In the genomic region with DNA sequence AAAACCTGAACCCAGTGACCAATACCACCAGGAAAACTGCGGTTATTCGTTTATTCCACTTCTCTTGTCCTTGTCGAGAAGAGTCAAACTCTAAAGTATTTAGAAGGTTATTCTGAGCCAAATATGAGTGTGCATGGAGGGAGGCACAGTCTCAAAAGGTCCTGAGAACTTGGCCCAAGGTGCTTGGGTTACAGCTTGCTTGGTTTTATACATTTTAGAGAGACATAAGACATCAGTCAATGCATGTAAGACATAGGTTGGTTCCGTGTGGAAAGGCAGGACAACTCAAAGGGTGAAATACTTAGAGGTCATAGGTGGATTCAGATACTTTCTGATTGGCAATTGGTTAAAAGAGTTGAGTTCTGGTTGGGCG, we compare ENCODE assay signal across 8 cellular contexts. TPM values are rescaled to one million over a fixed set of nuclear protein-coding genes. Genes with fewer than 3 reads are reported as not detected.
DNase-seq lines count a peak whose midpoint lies in the region; ATAC-seq, FAIRE-seq and TF ChIP-seq lines count a peak whose summit lies in the region.

No MANE protein-coding gene starts in this region.

- H2AFZ ChIP-seq in GM12878 (ENCODE audit: control insufficient read depth, low read depth, low read length), result peak overlapping the region; percentile 97

- POLR2A ChIA-PET in GM12878 (lab: Charles Lee), result interaction anchor here (1.4 kb wide), 1 partner anchor 27 kb away, joined by 4 read pairs; no protein-coding TSS in a partner anchor

- FAIRE-seq in GM12878 (lab: Jason Lieb, UNC), result peak; percentile 35

- H3K4me1 ChIP-seq in GM12878 (ENCODE audit: control insufficient read depth, insufficient read depth, low read length) (peaks cover 3% of the 10 kb centered on the region), lung (ENCODE audit: control insufficient read depth in 2 of 2, insufficient read depth in 2 of 2, low read length in 2 of 2) (peaks cover 3 to 6% of the 10 kb centered on the region in 2 donors), upper lobe of right lung (no peaks in the 10 kb centered on the region)

- TSS peak; percentile 98 for BruUV-seq in GM12878 (replicated peaks; lab: Mats Ljungman, UMichigan)

- SMC1A ChIA-PET in GM12878 (lab: Charles Lee; ENCODE audit: uncharacterized antibody, unreplicated experiment), result no interaction called here

- H3K27me3 Mint-ChIP-seq in activated naive CD4-positive, alpha-beta T cell treated with anti-CD3 and anti-CD28 coated beads, Interleukin-2, amount 50 U/mL, for 24 hours, result no peaks in the 10 kb centered on the region

- peak overlapping the region; percentile 99 for H3K4me2 ChIP-seq in GM12878 (ENCODE audit: control insufficient read depth, insufficient read depth)

- intact Hi-C loops in GM12878 (cut with micrococcal nuclease; ENCODE audit: unreplicated experiment), result no loop called here
- intact Hi-C loops in upper lobe of right lung (cut with DNase I), result no loop called here

- no peak for TF ChIP-seq EP300 in GM12878 (IDR thresholded peaks at IDR 0.05; ENCODE audit: borderline replicate concordance in 1 of 2, control insufficient read depth in 1 of 2, low read depth in 2 of 2, low read length in 2 of 2)

- peaks cover 12% of the 10 kb centered on the region for H3K36me3 Mint-ChIP-seq in activated naive CD4-positive, alpha-beta T cell treated with anti-CD3 and anti-CD28 coated beads, Interleukin-2, amount 50 U/mL, for 24 hours

- H3K4me3 Mint-ChIP-seq in activated naive CD4-positive, alpha-beta T cell treated with anti-CD3 and anti-CD28 coated beads, Interleukin-2, amount 50 U/mL, for 24 hours, result peak overlapping the region; percentile 83

- ATAC-seq in GM12878 (peak; percentile 3; the same call in 2 of the 3 replicates), lung (ENCODE audit: insufficient read depth, low FRiP score) (no peak), upper lobe of right lung (no peak), HG03095 (IDR thresholded peaks at IDR 0.05; ENCODE audit: unreplicated experiment) (no peak)

- RAD21 ChIA-PET in GM12878 (lab: Charles Lee; ENCODE audit: unreplicated experiment), result interaction anchor here (0.6 to 1.7 kb wide), 5 partner anchors 151 to 523 kb away, joined by 3 to 4 read pairs (median 3); a partner anchor contains a TSS

- H3K4me1 Mint-ChIP-seq in activated naive CD4-positive, alpha-beta T cell treated with anti-CD3 and anti-CD28 coated beads, Interleukin-2, amount 50 U/mL, for 24 hours, result peaks cover 36% of the 10 kb centered on the region

- H3K27ac Mint-ChIP-seq in activated naive CD4-positive, alpha-beta T cell treated with anti-CD3 and anti-CD28 coated beads, Interleukin-2, amount 50 U/mL, for 24 hours, result peak overlapping the region; percentile 89

- TF ChIP-seq RAD21 in GM12878 (IDR thresholded peaks at IDR 0.05; ENCODE audit: insufficient read depth, low read depth, low read length), result no peak

- WGBS in GM12878 (ENCODE audit: insufficient coverage, insufficient replicate concordance, low lambda C conversion rate, missing lambda C conversion rate), result 28% methylated on average over 5 of the region's 5 CpGs
- 24 to 32% methylated on average over 5 of the region's 5 CpGs for WGBS in lung, 2 donors

- no peak for DNase-seq in activated naive CD4-positive, alpha-beta T cell (lab: John Stamatoyannopoulos, UW)
- DNase-seq in GM12878 (ENCODE audit: low read depth, low spot score) (no peak), lung (ENCODE audit: low spot score) (no peak), upper lobe of right lung (no peak), mucosa of gallbladder (ENCODE audit: low spot score) (no peak), midbrain (lab: John Stamatoyannopoulos, UW) (no peak)

- H3K36me3 ChIP-seq in GM12878 (ENCODE audit: control insufficient read depth in 2 of 2, insufficient read depth in 2 of 2, low read length in 1 of 2), result peaks cover 0 to 3% of the 10 kb centered on the region in 2 experiments; a peak in 1 of 4 replicates
- peaks cover 0 to 3% of the 10 kb centered on the region in 2 donors for H3K36me3 ChIP-seq in lung (ENCODE audit: control insufficient read depth in 2 of 2, insufficient read depth in 2 of 2, low read length in 2 of 2)
- H3K36me3 ChIP-seq in upper lobe of right lung, result peaks cover 5% of the 10 kb centered on the region

- no peak for TF ChIP-seq POLR2A in GM12878 (IDR thresholded peaks at IDR 0.05; ENCODE audit: low read depth, low read length)

- no peaks in the 10 kb centered on the region for H3K9me3 ChIP-seq in GM12878 (replicated peaks; ENCODE audit: control insufficient read depth, insufficient read depth, low read length)
- peaks cover 0 to 2% of the 10 kb centered on the region in 2 donors for H3K9me3 ChIP-seq in lung (ENCODE audit: control insufficient read depth in 2 of 2, insufficient read depth in 1 of 2, low read length in 1 of 2)
- H3K9me3 ChIP-seq in upper lobe of right lung, result no peaks in the 10 kb centered on the region

- peak overlapping the region; percentile 93 for H3K27ac ChIP-seq in GM12878 (ENCODE audit: control insufficient read depth, insufficient read depth)
- peak overlapping the region; percentile 80 to 89 for H3K27ac ChIP-seq in lung (ENCODE audit: low read depth in 1 of 2, low read length in 1 of 2)
- peak overlapping the region; percentile 90 for H3K27ac ChIP-seq in upper lobe of right lung

- no peaks in the 10 kb centered on the region for H3K27me3 ChIP-seq in GM12878 (replicated peaks in 1 of 2; ENCODE audit: control insufficient read depth in 2 of 2, insufficient read depth in 2 of 2, low read length in 1 of 2)
- H3K27me3 ChIP-seq in lung (ENCODE audit: control insufficient read depth, insufficient read depth), result no peaks in the 10 kb centered on the region
- no peaks in the 10 kb centered on the region for H3K27me3 ChIP-seq in upper lobe of right lung

- peak overlapping the region; percentile 80 for H3K4me3 ChIP-seq in GM12878
- peak overlapping the region; percentile 64 for H3K4me3 ChIP-seq in lung
- peak overlapping the region; percentile 97 for H3K4me3 ChIP-seq in upper lobe of right lung

- H4K20me1 ChIP-seq in GM12878 (ENCODE audit: control insufficient read depth, insufficient read depth), result no peaks in the 10 kb centered on the region

- in situ Hi-C loops in GM12878 (cut with MboI), result no loop called here

- no peak for TF ChIP-seq CTCF in GM12878 (IDR thresholded peaks at IDR 0.05 in 2 of 3, conservative IDR thresholded peaks at IDR 0.05 in 1 of 3; ENCODE audit: control insufficient read depth in 2 of 3, extremely low read depth in 1 of 3, insufficient read depth in 1 of 3, low read depth in 3 of 3, low read length in 3 of 3)
- TF ChIP-seq CTCF in lung (IDR thresholded peaks at IDR 0.05; ENCODE audit: control extremely low read depth, extremely low read depth), result no peak
- no peak for TF ChIP-seq CTCF in upper lobe of right lung (IDR thresholded peaks at IDR 0.05)

- H3K79me2 ChIP-seq in GM12878 (ENCODE audit: control insufficient read depth, insufficient read depth, low read length), result peaks cover 42% of the 10 kb centered on the region

- CTCF ChIA-PET in GM12878 (lab: Yijun Ruan, JAX), result interaction anchor here (1.2 kb wide), 1 partner anchor 14 kb away, joined by 3 read pairs; no protein-coding TSS in a partner anchor

- no peaks in the 10 kb centered on the region for H3K9me3 Mint-ChIP-seq in activated naive CD4-positive, alpha-beta T cell treated with anti-CD3 and anti-CD28 coated beads, Interleukin-2, amount 50 U/mL, for 24 hours

- H3K9ac ChIP-seq in GM12878 (ENCODE audit: control insufficient read depth, insufficient read depth, low read length), result peak overlapping the region; percentile 97

TF ChIP-seq in GM12878, 131 proteins besides CTCF, POLR2A, EP300 and RAD21 (continues in another document):
- TF ChIP-seq RUNX3 (IDR thresholded peaks at IDR 0.05; ENCODE audit: low read length) (no peak), KAT2A (conservative IDR thresholded peaks at IDR 0.05; ENCODE audit: control insufficient read depth, low read depth, low read length) (no peak), SRF (IDR thresholded peaks at IDR 0.05; ENCODE audit: low read depth in 2 of 2, low read length in 2 of 2) (no peak), ZNF622 (IDR thresholded peaks at IDR 0.05) (no peak), HDGF (IDR thresholded peaks at IDR 0.05) (no peak), SREBF2 (IDR thresholded peaks at IDR 0.05; ENCODE audit: low read length) (no peak), MXI1 (IDR thresholded peaks at IDR 0.05; ENCODE audit: low read depth, low read length) (no peak), RAD51 (IDR thresholded peaks at IDR 0.05) (no peak), RFX5 (IDR thresholded peaks at IDR 0.05; ENCODE audit: low read depth, low read length) (no peak)
- TF ChIP-seq, protein P1, sequence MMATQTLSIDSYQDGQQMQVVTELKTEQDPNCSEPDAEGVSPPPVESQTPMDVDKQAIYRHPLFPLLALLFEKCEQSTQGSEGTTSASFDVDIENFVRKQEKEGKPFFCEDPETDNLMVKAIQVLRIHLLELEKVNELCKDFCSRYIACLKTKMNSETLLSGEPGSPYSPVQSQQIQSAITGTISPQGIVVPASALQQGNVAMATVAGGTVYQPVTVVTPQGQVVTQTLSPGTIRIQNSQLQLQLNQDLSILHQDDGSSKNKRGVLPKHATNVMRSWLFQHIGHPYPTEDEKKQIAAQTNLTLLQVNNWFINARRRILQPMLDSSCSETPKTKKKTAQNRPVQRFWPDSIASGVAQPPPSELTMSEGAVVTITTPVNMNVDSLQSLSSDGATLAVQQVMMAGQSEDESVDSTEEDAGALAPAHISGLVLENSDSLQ (IDR thresholded peaks at IDR 0.05), result no peak

RNA-seq across cellular contexts. Expression of a gene that starts 0.7 kb away (rescaled TPM):
- total RNA-seq in GM12878 (2013; cell fraction: nucleolus; rRNA removed), result 133 and 136 TPM in 2 replicates
- 308 and 442 TPM in 2 replicates for total RNA-seq in GM12878 (2014; rRNA removed)
- 102 and 111 TPM in 2 replicates for total RNA-seq in GM12878 (2014; rRNA removed; fragmentation: Illumina TruSeq; extraction: Trizol)
- 287 and 303 TPM in 2 replicates for total RNA-seq in GM12878 (2021)
- polyA plus RNA-seq in GM12878 (2011; ENCODE audit: low read depth), result 68.0 TPM
- polyA plus RNA-seq in GM12878 (2011; rRNA removed), result 106 and 262 TPM in 2 replicates
- polyA plus RNA-seq in GM12878 (2011; cell fraction: cytosol; rRNA removed), result 226 and 259 TPM in 2 replicates
- 396 and 407 TPM in 2 replicates for polyA plus RNA-seq in GM12878 (2011; cell fraction: nucleus; rRNA removed)
- 133 and 169 TPM in 2 replicates for polyA plus RNA-seq in GM12878 (2012)
- 112 and 214 TPM in 2 replicates for polyA plus RNA-seq in GM12878 (2014; fragmentation: Illumina TruSeq; extraction: Trizol)
- polyA plus RNA-seq in GM12878 (2014; fragmentation: Nextera tagmentation; extraction: Ambion mirVana), result 10 to 100 TPM; 16.3 to 60.3 TPM
- polyA plus RNA-seq in GM12878 (2014; rRNA removed), result 238 and 391 TPM in 2 replicates
- 100 to 1,000 TPM; 243 to 265 TPM for polyA plus RNA-seq in GM12878 (2016; fragmentation: Nextera tagmentation; extraction: Ambion mirVana)
- 273 and 287 TPM in 2 replicates for polyA minus RNA-seq in GM12878 (2011; rRNA and poly(A)+ RNA removed)
- polyA minus RNA-seq in GM12878 (2011; cell fraction: cytosol; rRNA and poly(A)+ RNA removed), result 68.3 and 93.6 TPM in 2 replicates
- polyA minus RNA-seq in GM12878 (2011; cell fraction: nucleus; rRNA and poly(A)+ RNA removed), result 79.7 and 130 TPM in 2 replicates
- total RNA-seq in lung, result 10 to 100 TPM; 56.8 to 94.3 TPM
- polyA plus RNA-seq in lung, result 10 to 100 TPM; 44.8 to 60.9 TPM
- 67.0 TPM for total RNA-seq in upper lobe of right lung
- total RNA-seq in mucosa of gallbladder, result 101 TPM
